ENCODE assay signal across 2 cellular contexts in the genomic region with DNA sequence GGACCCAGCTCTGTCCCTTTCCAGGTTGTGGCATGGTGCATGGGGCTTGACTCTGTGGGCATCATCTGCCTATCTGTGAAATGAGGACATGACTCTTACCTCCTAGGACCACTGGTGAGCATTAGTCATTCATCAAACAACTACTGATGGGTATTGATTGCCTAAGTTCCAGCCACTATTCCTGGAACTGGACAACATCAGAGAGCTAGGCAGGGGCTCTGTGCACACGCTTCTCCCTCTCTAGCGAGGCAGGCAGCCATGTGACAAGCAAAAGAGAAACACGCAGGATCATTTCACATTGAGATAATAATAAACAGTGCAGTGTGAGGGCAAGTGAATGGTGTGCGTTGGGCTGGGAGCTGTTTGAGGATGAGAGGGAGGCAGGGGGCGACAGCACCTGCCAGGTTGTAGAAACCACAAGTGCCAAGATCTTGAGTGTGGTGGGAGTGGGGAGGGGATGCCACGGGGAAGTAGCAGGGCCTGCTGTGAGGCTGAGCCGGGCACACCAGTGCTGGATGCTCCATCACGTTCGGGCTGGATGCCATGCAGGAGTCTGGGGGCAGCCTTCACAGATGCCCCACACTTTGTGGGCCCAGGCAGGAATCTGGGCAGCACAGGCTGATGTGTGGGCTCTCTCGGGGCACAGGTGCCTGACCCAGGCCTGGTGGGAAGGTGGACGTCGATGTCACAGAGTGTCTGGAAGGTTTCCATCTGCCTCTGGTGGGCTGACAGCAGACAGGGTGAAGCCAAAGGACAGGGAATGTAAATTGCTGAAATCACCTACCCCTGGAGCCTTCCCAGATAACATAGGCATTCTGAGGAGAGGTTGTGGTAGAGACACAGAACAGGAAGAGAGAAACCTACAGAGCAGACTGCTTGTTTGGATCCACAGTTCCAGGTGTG.
A peak's percentile ranks its signal among the peaks of the same experiment; 100 is the strongest.
TF ChIP-seq lines count a peak whose summit lies in the region.

No MANE protein-coding gene starts in this region.

TF ChIP-seq in IMR-90, 13 proteins besides CTCF, POLR2A, EP300 and RAD21:
- no peak for TF ChIP-seq MAZ (IDR thresholded peaks at IDR 0.05; ENCODE audit: borderline replicate concordance, low read depth, low read length)
- no peak for TF ChIP-seq NFE2L2 (IDR thresholded peaks at IDR 0.05; ENCODE audit: low read depth, low read length)
- TF ChIP-seq RFX5 (IDR thresholded peaks at IDR 0.05; ENCODE audit: low read depth, low read length) = no peak
- TF ChIP-seq ELK1 (IDR thresholded peaks at IDR 0.05; ENCODE audit: borderline replicate concordance, low read depth, low read length) = no peak
- TF ChIP-seq MAFK (IDR thresholded peaks at IDR 0.05; ENCODE audit: low read depth, low read length) = no peak
- TF ChIP-seq SMC3 (IDR thresholded peaks at IDR 0.05; ENCODE audit: low read depth, low read length) = no peak

TF ChIP-seq in HepG2, 621 proteins besides CTCF, POLR2A, EP300 and RAD21 (continues in another document):
- no peak for TF ChIP-seq NONO (IDR thresholded peaks at IDR 0.05)
- TF ChIP-seq NONO (CRISPR knock-in tag; conservative IDR thresholded peaks at IDR 0.05) = 0 out of 2 replicates have a peak, but pooled peaks have one; percentile 30
- TF ChIP-seq MXI1 (IDR thresholded peaks at IDR 0.05; ENCODE audit: borderline replicate concordance, low read depth, low read length) = peak; percentile 38; the same call in 1 of the 3 replicates
- TF ChIP-seq TSC22D2 (CRISPR knock-in tag; IDR thresholded peaks at IDR 0.05; ENCODE audit: borderline replicate concordance) = no peak
- no peak for TF ChIP-seq SNAPC5 (CRISPR knock-in tag; IDR thresholded peaks at IDR 0.05; ENCODE audit: borderline replicate concordance)
- 0 out of 2 replicates have a peak, but pooled peaks have one; percentile 13 for TF ChIP-seq ZNF816 (CRISPR knock-in tag; IDR thresholded peaks at IDR 0.05; ENCODE audit: borderline replicate concordance)
- TF ChIP-seq, protein P1, sequence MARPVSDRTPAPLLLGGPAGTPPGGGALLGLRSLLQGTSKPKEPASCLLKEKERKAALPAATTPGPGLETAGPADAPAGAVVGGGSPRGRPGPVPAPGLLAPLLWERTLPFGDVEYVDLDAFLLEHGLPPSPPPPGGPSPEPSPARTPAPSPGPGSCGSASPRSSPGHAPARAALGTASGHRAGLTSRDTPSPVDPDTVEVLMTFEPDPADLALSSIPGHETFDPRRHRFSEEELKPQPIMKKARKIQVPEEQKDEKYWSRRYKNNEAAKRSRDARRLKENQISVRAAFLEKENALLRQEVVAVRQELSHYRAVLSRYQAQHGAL (CRISPR knock-in tag; IDR thresholded peaks at IDR 0.05; ENCODE audit: not compliant biosample characterization) = no peak
- TF ChIP-seq ZNF619 (CRISPR knock-in tag; IDR thresholded peaks at IDR 0.05) = 0 out of 2 replicates have a peak, but pooled peaks have one; percentile 49
- TF ChIP-seq, protein P2, sequence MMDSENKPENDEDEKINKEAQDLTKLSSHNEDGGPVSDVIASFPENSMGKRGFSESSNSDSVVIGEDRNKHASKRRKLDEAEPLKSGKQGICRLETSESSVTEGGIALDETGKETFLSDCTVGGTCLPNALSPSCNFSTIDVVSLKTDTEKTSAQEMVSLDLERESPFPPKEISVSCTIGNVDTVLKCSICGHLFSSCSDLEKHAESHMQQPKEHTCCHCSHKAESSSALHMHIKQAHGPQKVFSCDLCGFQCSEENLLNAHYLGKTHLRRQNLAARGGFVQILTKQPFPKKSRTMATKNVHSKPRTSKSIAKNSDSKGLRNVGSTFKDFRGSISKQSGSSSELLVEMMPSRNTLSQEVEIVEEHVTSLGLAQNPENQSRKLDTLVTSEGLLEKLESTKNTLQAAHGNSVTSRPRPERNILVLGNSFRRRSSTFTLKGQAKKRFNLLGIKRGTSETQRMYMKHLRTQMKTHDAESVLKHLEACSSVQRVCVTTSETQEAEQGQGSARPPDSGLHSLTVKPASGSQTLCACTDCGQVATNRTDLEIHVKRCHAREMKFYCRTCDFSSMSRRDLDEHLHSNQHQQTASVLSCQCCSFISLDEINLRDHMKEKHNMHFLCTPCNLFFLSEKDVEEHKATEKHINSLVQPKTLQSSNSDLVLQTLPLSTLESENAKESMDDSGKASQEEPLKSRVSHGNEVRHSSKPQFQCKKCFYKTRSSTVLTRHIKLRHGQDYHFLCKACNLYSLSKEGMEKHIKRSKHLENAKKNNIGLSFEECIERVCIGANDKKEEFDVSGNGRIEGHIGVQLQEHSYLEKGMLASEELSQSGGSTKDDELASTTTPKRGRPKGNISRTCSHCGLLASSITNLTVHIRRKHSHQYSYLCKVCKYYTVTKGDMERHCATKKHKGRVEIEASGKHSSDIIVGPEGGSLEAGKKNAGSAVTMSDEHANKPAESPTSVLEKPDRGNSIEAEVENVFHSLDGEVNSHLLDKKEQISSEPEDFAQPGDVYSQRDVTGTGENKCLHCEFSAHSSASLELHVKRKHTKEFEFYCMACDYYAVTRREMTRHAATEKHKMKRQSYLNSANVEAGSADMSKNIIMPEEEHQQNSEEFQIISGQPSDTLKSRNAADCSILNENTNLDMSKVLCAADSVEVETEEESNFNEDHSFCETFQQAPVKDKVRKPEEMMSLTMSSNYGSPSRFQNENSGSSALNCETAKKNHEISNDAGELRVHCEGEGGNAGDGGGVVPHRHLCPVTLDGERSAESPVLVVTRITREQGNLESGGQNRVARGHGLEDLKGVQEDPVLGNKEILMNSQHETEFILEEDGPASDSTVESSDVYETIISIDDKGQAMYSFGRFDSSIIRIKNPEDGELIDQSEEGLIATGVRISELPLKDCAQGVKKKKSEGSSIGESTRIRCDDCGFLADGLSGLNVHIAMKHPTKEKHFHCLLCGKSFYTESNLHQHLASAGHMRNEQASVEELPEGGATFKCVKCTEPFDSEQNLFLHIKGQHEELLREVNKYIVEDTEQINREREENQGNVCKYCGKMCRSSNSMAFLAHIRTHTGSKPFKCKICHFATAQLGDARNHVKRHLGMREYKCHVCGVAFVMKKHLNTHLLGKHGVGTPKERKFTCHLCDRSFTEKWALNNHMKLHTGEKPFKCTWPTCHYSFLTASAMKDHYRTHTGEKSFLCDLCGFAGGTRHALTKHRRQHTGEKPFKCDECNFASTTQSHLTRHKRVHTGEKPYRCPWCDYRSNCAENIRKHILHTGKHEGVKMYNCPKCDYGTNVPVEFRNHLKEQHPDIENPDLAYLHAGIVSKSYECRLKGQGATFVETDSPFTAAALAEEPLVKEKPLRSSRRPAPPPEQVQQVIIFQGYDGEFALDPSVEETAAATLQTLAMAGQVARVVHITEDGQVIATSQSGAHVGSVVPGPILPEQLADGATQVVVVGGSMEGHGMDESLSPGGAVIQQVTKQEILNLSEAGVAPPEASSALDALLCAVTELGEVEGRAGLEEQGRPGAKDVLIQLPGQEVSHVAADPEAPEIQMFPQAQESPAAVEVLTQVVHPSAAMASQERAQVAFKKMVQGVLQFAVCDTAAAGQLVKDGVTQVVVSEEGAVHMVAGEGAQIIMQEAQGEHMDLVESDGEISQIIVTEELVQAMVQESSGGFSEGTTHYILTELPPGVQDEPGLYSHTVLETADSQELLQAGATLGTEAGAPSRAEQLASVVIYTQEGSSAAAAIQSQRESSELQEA (CRISPR knock-in tag; IDR thresholded peaks at IDR 0.05; ENCODE audit: not compliant biosample characterization) = no peak
- peak; percentile 80 for TF ChIP-seq SALL1 (CRISPR knock-in tag; IDR thresholded peaks at IDR 0.05)
- TF ChIP-seq ZBTB14 (CRISPR knock-in tag; IDR thresholded peaks at IDR 0.05) = no peak
- 0 out of 2 replicates have a peak, but pooled peaks have one; percentile 21 for TF ChIP-seq HNRNPL (IDR thresholded peaks at IDR 0.05; ENCODE audit: low read depth, low read length)
- TF ChIP-seq MATR3 (CRISPR knock-in tag; IDR thresholded peaks at IDR 0.05) = no peak
- no peak for TF ChIP-seq ZNF75D (CRISPR knock-in tag; IDR thresholded peaks at IDR 0.05; ENCODE audit: borderline replicate concordance)
- TF ChIP-seq HNF1B (CRISPR knock-in tag; IDR thresholded peaks at IDR 0.05) = peak; percentile 29; the same call in 1 of the 2 replicates
- TF ChIP-seq ZSCAN5A (CRISPR knock-in tag; IDR thresholded peaks at IDR 0.05; ENCODE audit: borderline replicate concordance) = no peak
- TF ChIP-seq, protein P3, sequence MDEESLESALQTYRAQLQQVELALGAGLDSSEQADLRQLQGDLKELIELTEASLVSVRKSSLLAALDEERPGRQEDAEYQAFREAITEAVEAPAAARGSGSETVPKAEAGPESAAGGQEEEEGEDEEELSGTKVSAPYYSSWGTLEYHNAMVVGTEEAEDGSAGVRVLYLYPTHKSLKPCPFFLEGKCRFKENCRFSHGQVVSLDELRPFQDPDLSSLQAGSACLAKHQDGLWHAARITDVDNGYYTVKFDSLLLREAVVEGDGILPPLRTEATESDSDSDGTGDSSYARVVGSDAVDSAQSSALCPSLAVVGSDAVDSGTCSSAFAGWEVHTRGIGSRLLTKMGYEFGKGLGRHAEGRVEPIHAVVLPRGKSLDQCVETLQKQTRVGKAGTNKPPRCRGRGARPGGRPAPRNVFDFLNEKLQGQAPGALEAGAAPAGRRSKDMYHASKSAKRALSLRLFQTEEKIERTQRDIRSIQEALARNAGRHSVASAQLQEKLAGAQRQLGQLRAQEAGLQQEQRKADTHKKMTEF (CRISPR knock-in tag; IDR thresholded peaks at IDR 0.05) = peak; percentile 69; the same call in 1 of the 2 replicates
- peak; percentile 77 for TF ChIP-seq ZNF121 (CRISPR knock-in tag; IDR thresholded peaks at IDR 0.05)
- TF ChIP-seq RNF2 (conservative IDR thresholded peaks at IDR 0.05; ENCODE audit: low read depth) = 0 out of 2 replicates have a peak, but pooled peaks have one; percentile 34
- no peak for TF ChIP-seq NAIF1 (CRISPR knock-in tag; IDR thresholded peaks at IDR 0.05; ENCODE audit: borderline replicate concordance)
- peak; percentile 38; the same call in 1 of the 2 replicates for TF ChIP-seq JUN (CRISPR knock-in tag; IDR thresholded peaks at IDR 0.05)
- TF ChIP-seq CEBPZ (IDR thresholded peaks at IDR 0.05; ENCODE audit: low read length) = no peak
- no peak for TF ChIP-seq PITX1 (CRISPR knock-in tag; IDR thresholded peaks at IDR 0.05)
- peak; percentile 44; the same call in 1 of the 2 replicates for TF ChIP-seq SMAD3 (CRISPR knock-in tag; IDR thresholded peaks at IDR 0.05)
- TF ChIP-seq CCDC6 (CRISPR knock-in tag; IDR thresholded peaks at IDR 0.05) = 0 out of 2 replicates have a peak, but pooled peaks have one; percentile 8
- TF ChIP-seq KLF11 (CRISPR knock-in tag; IDR thresholded peaks at IDR 0.05) = no peak
- TF ChIP-seq NFYC (CRISPR knock-in tag; IDR thresholded peaks at IDR 0.05) = no peak
